1 cellular context compared by ENCODE assay signal in genomic region chrX:76159453-76159852, GRCh38.
TF ChIP-seq lines count a peak whose summit lies in the region.

No MANE protein-coding gene starts in this region.

TF ChIP-seq in H1, 55 proteins besides CTCF, POLR2A, EP300 and RAD21:
- TF ChIP-seq GTF2F1 (IDR thresholded peaks at IDR 0.05; ENCODE audit: borderline replicate concordance, low read depth, low read length) (no peak), FOSL1 (IDR thresholded peaks at IDR 0.05; ENCODE audit: insufficient read depth, low read depth, low read length) (no peak), RXRA (IDR thresholded peaks at IDR 0.05; ENCODE audit: insufficient read depth, low read depth, low read length) (no peak), KDM4A (IDR thresholded peaks at IDR 0.05; ENCODE audit: low read depth, low read length, severe bottlenecking) (no peak), NANOG (IDR thresholded peaks at IDR 0.05; ENCODE audit: insufficient read depth, low read depth, low read length, poor library complexity, severe bottlenecking) (no peak), SAP30 (IDR thresholded peaks at IDR 0.05; ENCODE audit: insufficient read depth, insufficient replicate concordance, low read length) (no peak), RBBP5 (IDR thresholded peaks at IDR 0.05; ENCODE audit: borderline replicate concordance, low read depth, low read length) (no peak), E2F6 (IDR thresholded peaks at IDR 0.05) (no peak)
